Comparison of ENCODE assay signal across 1 cellular context in genomic region chr5:142699105-142699720, GRCh38.
TF ChIP-seq lines count a peak whose summit lies in the region.

No MANE protein-coding gene starts in this region.

TF ChIP-seq in K562, 482 proteins besides CTCF, POLR2A, EP300 and RAD21 (continued from another document and continues in another):
- TF ChIP-seq PHF20 (IDR thresholded peaks at IDR 0.05; ENCODE audit: partially characterized antibody): no peak
- no peak for TF ChIP-seq TARDBP (IDR thresholded peaks at IDR 0.05)
- peak; percentile 57; the same call in 1 of the 2 replicates for TF ChIP-seq STAG1 (CRISPR knock-in tag; IDR thresholded peaks at IDR 0.05; ENCODE audit: borderline replicate concordance)
- no peak for TF ChIP-seq KAT8 (IDR thresholded peaks at IDR 0.05; ENCODE audit: low read depth)
- TF ChIP-seq MITF (IDR thresholded peaks at IDR 0.05): no peak
- no peak for TF ChIP-seq ZBTB17 (CRISPR knock-in tag; IDR thresholded peaks at IDR 0.05)
- TF ChIP-seq NCOR1 (IDR thresholded peaks at IDR 0.05): no peak
- no peak for TF ChIP-seq FOXJ2 (tag; IDR thresholded peaks at IDR 0.05)
- TF ChIP-seq RB1 (IDR thresholded peaks at IDR 0.05; ENCODE audit: low read depth): peak; percentile 59; the same call in 1 of the 2 replicates
- TF ChIP-seq FOSL1 (tag; conservative IDR thresholded peaks at IDR 0.05): no peak
- 0 out of 2 replicates have a peak, but pooled peaks have one; percentile 28 for TF ChIP-seq CC2D1A (IDR thresholded peaks at IDR 0.05)
- TF ChIP-seq YY1 (IDR thresholded peaks at IDR 0.05; ENCODE audit: borderline replicate concordance in 1 of 3, control insufficient read depth in 1 of 3, extremely low read depth in 1 of 3, insufficient read depth in 3 of 3, insufficient read length in 1 of 3, insufficient replicate concordance in 2 of 3, low read depth in 1 of 3, low read length in 2 of 3): no peak
- TF ChIP-seq MGA (IDR thresholded peaks at IDR 0.05): no peak
- TF ChIP-seq DEAF1 (CRISPR knock-in tag; IDR thresholded peaks at IDR 0.05): peak; percentile 87
- TF ChIP-seq ZNF3 (CRISPR knock-in tag; IDR thresholded peaks at IDR 0.05): no peak
- no peak for TF ChIP-seq ZNF668 (CRISPR knock-in tag; IDR thresholded peaks at IDR 0.05)
- TF ChIP-seq AFF1 (IDR thresholded peaks at IDR 0.05; ENCODE audit: low read depth in 1 of 2, partially characterized antibody in 2 of 2): no peak
- TF ChIP-seq CBX3 (IDR thresholded peaks at IDR 0.05; ENCODE audit: borderline replicate concordance in 1 of 2, low read length in 2 of 2): peak in 1 of 2 experiments; percentile 25; a peak in 1 of 3 replicates
- no peak for TF ChIP-seq KDM5B (IDR thresholded peaks at IDR 0.05; ENCODE audit: insufficient replicate concordance, low read depth, low read length)
- peak; percentile 87 for TF ChIP-seq MEF2A (IDR thresholded peaks at IDR 0.05; ENCODE audit: control insufficient read depth, low read depth, low read length)
- TF ChIP-seq ZNF507 (tag; conservative IDR thresholded peaks at IDR 0.05): no peak
- no peak for TF ChIP-seq NCOA4 (IDR thresholded peaks at IDR 0.05; ENCODE audit: partially characterized antibody)
- TF ChIP-seq EHMT2 (IDR thresholded peaks at IDR 0.05): no peak
- 0 out of 2 replicates have a peak, but pooled peaks have one; percentile 48 for TF ChIP-seq KLF16 (IDR thresholded peaks at IDR 0.05)
- no peak for TF ChIP-seq ZBTB8A (IDR thresholded peaks at IDR 0.05; ENCODE audit: partially characterized antibody)
- no peak for TF ChIP-seq MCM2 (IDR thresholded peaks at IDR 0.05; ENCODE audit: low read depth)
- TF ChIP-seq ARID2 (IDR thresholded peaks at IDR 0.05): peak; percentile 55; the same call in 1 of the 2 replicates
- TF ChIP-seq GATAD2A (IDR thresholded peaks at IDR 0.05): no peak
- TF ChIP-seq CEBPG (CRISPR knock-in tag; IDR thresholded peaks at IDR 0.05): no peak
- TF ChIP-seq CEBPG (tag; conservative IDR thresholded peaks at IDR 0.05 in 1 of 2, IDR thresholded peaks at IDR 0.05 in 1 of 2): no peak
- TF ChIP-seq ZFP36 (IDR thresholded peaks at IDR 0.05; ENCODE audit: low read depth, low read length, partially characterized antibody): peak; percentile 83
- TF ChIP-seq FOXA1 (IDR thresholded peaks at IDR 0.05; ENCODE audit: borderline replicate concordance): no peak
- TF ChIP-seq HOMEZ (CRISPR knock-in tag; IDR thresholded peaks at IDR 0.05): no peak
- no peak for TF ChIP-seq KAT2B (IDR thresholded peaks at IDR 0.05; ENCODE audit: low read depth, low read length)
- TF ChIP-seq ZZZ3 (IDR thresholded peaks at IDR 0.05): no peak
- no peak; the same call in 1 of the 2 replicates for TF ChIP-seq VEZF1 (CRISPR knock-in tag; IDR thresholded peaks at IDR 0.05)
- no peak for TF ChIP-seq ARID3A (IDR thresholded peaks at IDR 0.05; ENCODE audit: borderline replicate concordance, low read depth, low read length)
- TF ChIP-seq FUS (optimal IDR thresholded peaks at IDR 0.05; ENCODE audit: low read depth, low read length): no peak
- no peak for TF ChIP-seq CBX1 (IDR thresholded peaks at IDR 0.05; ENCODE audit: low read depth)
